Comparison of ENCODE assay signal across 9 cellular contexts in the genomic region with DNA sequence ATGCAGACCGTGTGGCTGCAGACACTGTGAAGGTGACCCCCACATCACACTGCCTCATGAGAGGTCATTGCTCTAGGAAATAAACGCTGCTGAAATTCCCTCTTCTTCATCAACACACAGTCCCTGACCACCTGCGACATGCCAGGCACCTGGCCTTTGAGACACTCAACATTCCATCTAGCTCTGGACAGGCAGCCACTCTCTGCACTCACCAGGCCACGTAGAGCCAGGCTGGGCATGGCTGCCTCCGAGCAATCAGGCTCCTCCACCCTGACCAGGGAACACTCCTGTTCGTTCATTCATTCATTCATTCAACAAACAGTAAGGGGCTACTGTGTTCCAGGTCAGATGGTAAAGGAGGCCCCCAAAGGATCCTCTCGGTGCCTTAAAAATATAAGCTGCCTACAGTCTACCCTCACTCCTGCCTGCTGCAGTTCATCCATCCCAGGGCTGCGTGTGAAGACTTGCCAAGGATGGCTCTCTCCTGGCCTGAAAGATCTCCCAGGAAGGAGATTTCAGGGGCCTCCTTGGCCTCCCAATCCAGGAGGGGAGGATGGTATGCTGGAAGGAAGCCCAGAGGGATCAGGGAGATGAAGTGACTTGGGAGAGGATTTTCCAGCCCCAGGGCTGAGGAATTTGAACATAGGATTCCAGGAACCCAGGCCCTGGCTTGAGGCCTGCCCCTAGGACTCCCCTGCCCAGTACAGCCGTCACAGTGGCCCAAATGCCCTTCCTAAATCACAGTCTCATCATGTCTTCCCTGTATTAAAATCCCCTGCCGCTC.
A peak's percentile ranks its signal among the peaks of the same experiment; 100 is the strongest.
DNase-seq lines count a peak whose midpoint lies in the region; ATAC-seq and TF ChIP-seq lines count a peak whose summit lies in the region.
"Had no signal": no experiment of that assay in that cellular context is flagged by ENCODE, and none has a peak within 500 bp of the region (broad histone marks: within the 10 kb centered on the region; RNA-seq: fewer than 3 reads in every experiment).

No MANE protein-coding gene starts in this region.

- H3K36me3 Mint-ChIP-seq in activated T-cell treated with anti-CD3 and anti-CD28 coated beads, Interleukin-2, amount 50 U/mL, for 72 hours (ENCODE audit: insufficient read depth in 2 of 2): no peaks in the 10 kb centered on the region

- TF ChIP-seq CTCF in upper lobe of right lung (IDR thresholded peaks at IDR 0.05): no peak

- no peaks in the 10 kb centered on the region for H3K9me3 Mint-ChIP-seq in activated T-cell treated with anti-CD3 and anti-CD28 coated beads, Interleukin-2, amount 50 U/mL, for 72 hours
- H3K9me3 Mint-ChIP-seq: stimulated activated naive CD8-positive, alpha-beta T cell treated with anti-CD3 and anti-CD28 coated beads, Interleukin-15, Interleukin-2, amounts not matched to agents 100 ng/mL and 50 ng/mL, for 24 hours had no signal

- H3K27ac Mint-ChIP-seq in activated T-cell treated with anti-CD3 and anti-CD28 coated beads, Interleukin-2, amount 50 U/mL, for 72 hours: no peak overlapping the region
- H3K27ac Mint-ChIP-seq: stimulated activated naive CD8-positive, alpha-beta T cell treated with anti-CD3 and anti-CD28 coated beads, Interleukin-15, Interleukin-2, amounts not matched to agents 100 ng/mL and 50 ng/mL, for 24 hours had no signal

- H3K4me3 ChIP-seq in esophagus (ENCODE audit: low read depth in 1 of 2, low read length in 2 of 2) (no peak overlapping the region), muscle layer of colon (ENCODE audit: low read depth in 1 of 2, low read length in 2 of 2) (peak overlapping the region; percentile 38 to 85), upper lobe of right lung (peak overlapping the region; percentile 38), SJCRH30 (no peak overlapping the region)

- peak overlapping the region; percentile 94 for H3K9ac ChIP-seq in muscle layer of colon (ENCODE audit: low read length)

- intact Hi-C loops in upper lobe of right lung (cut with DNase I): loop anchor here (10.0 kb wide), 1 partner anchor 49 kb away; no protein-coding TSS in a partner anchor

- no peak overlapping the region for H3K4me3 Mint-ChIP-seq in activated T-cell treated with anti-CD3 and anti-CD28 coated beads, Interleukin-2, amount 50 U/mL, for 72 hours
- H3K4me3 Mint-ChIP-seq: stimulated activated naive CD8-positive, alpha-beta T cell treated with anti-CD3 and anti-CD28 coated beads, Interleukin-15, Interleukin-2, amounts not matched to agents 100 ng/mL and 50 ng/mL, for 24 hours had no signal

- peak; percentile 9 for DNase-seq in RPMI7951 (ENCODE audit: low read depth)
- no peak for DNase-seq in upper lobe of right lung
- no peak for DNase-seq in SJCRH30
- no peak for DNase-seq in activated T-cell treated with anti-CD3 and anti-CD28 coated beads, Interleukin-2, amount 50 U/mL, for 72 hours
- DNase-seq: NCI-H524 treated with DMSO at 0.1 percent for 48 hours had no signal

- H3K36me3 ChIP-seq in esophagus (ENCODE audit: control insufficient read depth in 2 of 2, insufficient read depth in 2 of 2, low read length in 1 of 2) (no peaks in the 10 kb centered on the region), muscle layer of colon (ENCODE audit: insufficient read depth, low read length) (peaks cover 44% of the 10 kb centered on the region), upper lobe of right lung (no peaks in the 10 kb centered on the region), SJCRH30 (no peaks in the 10 kb centered on the region)

- H3K27me3 ChIP-seq in esophagus (ENCODE audit: control insufficient read depth in 1 of 2, insufficient read depth in 2 of 2, low read length in 2 of 2): no peaks in the 10 kb centered on the region
- no peaks in the 10 kb centered on the region for H3K27me3 ChIP-seq in muscle layer of colon (ENCODE audit: control insufficient read depth in 1 of 2, insufficient read depth in 2 of 2, low read length in 2 of 2)
- no peaks in the 10 kb centered on the region for H3K27me3 ChIP-seq in upper lobe of right lung
- no peaks in the 10 kb centered on the region for H3K27me3 ChIP-seq in SJCRH30

- WGBS in esophagus, 2 donors: 52 to 54% methylated on average over 10 of the region's 10 CpGs

- H3K27me3 Mint-ChIP-seq in activated T-cell treated with anti-CD3 and anti-CD28 coated beads, Interleukin-2, amount 50 U/mL, for 72 hours (ENCODE audit: low read depth): no peaks in the 10 kb centered on the region

- H3K9me3 ChIP-seq in esophagus (ENCODE audit: control insufficient read depth in 2 of 2, insufficient read depth in 1 of 2, low read depth in 1 of 2, low read length in 1 of 2): no peaks in the 10 kb centered on the region
- no peaks in the 10 kb centered on the region for H3K9me3 ChIP-seq in muscle layer of colon (ENCODE audit: low read length)
- H3K9me3 ChIP-seq in upper lobe of right lung: no peaks in the 10 kb centered on the region
- no peaks in the 10 kb centered on the region for H3K9me3 ChIP-seq in SJCRH30 (replicated peaks)

- H3K4me1 Mint-ChIP-seq in activated T-cell treated with anti-CD3 and anti-CD28 coated beads, Interleukin-2, amount 50 U/mL, for 72 hours (ENCODE audit: low read depth): no peaks in the 10 kb centered on the region

- ATAC-seq in upper lobe of right lung (peak; percentile 56), HG03280 (IDR thresholded peaks at IDR 0.05; ENCODE audit: unreplicated experiment) (no peak)
- ATAC-seq in activated T-cell treated with anti-CD3 and anti-CD28 coated beads, Interleukin-2, amount 50 U/mL, for 72 hours (replicated peaks in 1 of 2): no peak

- peaks cover 8 to 23% of the 10 kb centered on the region in 2 donors for H3K4me1 ChIP-seq in esophagus (ENCODE audit: control insufficient read depth in 2 of 2, insufficient read depth in 2 of 2, low read length in 1 of 2)
- peaks cover 89% of the 10 kb centered on the region for H3K4me1 ChIP-seq in muscle layer of colon (ENCODE audit: insufficient read depth, low read length)
- H3K4me1 ChIP-seq in upper lobe of right lung: peaks cover 83% of the 10 kb centered on the region
- H3K4me1 ChIP-seq in SJCRH30: no peaks in the 10 kb centered on the region; the same call in 1 of the 2 replicates

- H3K27ac ChIP-seq in esophagus (ENCODE audit: low read depth in 2 of 2, low read length in 1 of 2): peak overlapping the region; percentile 74 to 83
- H3K27ac ChIP-seq in muscle layer of colon (ENCODE audit: low read depth, low read length): peak overlapping the region; percentile 97
- peak overlapping the region; percentile 91 for H3K27ac ChIP-seq in upper lobe of right lung
- H3K27ac ChIP-seq in SJCRH30: no peak overlapping the region

Comparison
In these comparisons a context has a peak if more than half of its experiments do, and no peak if none do; other contexts are left out.
1. H3K4me3 ChIP-seq: peak in muscle layer of colon (2 of 2) and upper lobe of right lung (single experiment); none in esophagus (0 of 2) and SJCRH30 (single experiment).